ENCODE assay signal across 8 cellular contexts in genomic region chr2:48356701-48357322, GRCh38. TPM values are rescaled to one million over a fixed set of nuclear protein-coding genes. Genes with fewer than 3 reads are reported as not detected.
DNase-seq lines count a peak whose midpoint lies in the region; ATAC-seq and TF ChIP-seq lines count a peak whose summit lies in the region.

No MANE protein-coding gene starts in this region.

- H3K27me3 ChIP-seq in tibial nerve = no peaks in the 10 kb centered on the region

- H3K27ac ChIP-seq in tibial nerve = no peak overlapping the region

- peak overlapping the region; percentile 75 for H3K4me3 Mint-ChIP-seq in activated CD4-positive, alpha-beta T cell treated with anti-CD3 and anti-CD28 coated beads, Interleukin-2, amount 10 ng/mL, durations not matched to agents 24 days and 14 days

- ATAC-seq in HG02852 (IDR thresholded peaks at IDR 0.05; ENCODE audit: unreplicated experiment) (peak; percentile 71), left lobe of liver (no peak)

- intact Hi-C loops in activated CD4-positive, alpha-beta T cell treated with anti-CD3 and anti-CD28 coated beads, Interleukin-2, amount 10 ng/mL, durations not matched to agents 24 days and 14 days (cut with micrococcal nuclease) = loop anchor here (1.0 kb wide), 3 partner anchors 13 to 63 kb away; no protein-coding TSS in a partner anchor

- no peaks in the 10 kb centered on the region for H3K9me3 ChIP-seq in tibial nerve

- peak; percentile 85 for DNase-seq in activated CD4-positive, alpha-beta T cell treated with anti-CD3 and anti-CD28 coated beads, Interleukin-2, amount 10 ng/mL, durations not matched to agents 24 days and 14 days
- no peak for DNase-seq in activated CD4-positive, alpha-beta T cell treated with anti-CD3 and anti-CD28 coated beads, Interleukin-2, amount 50 U/mL, for 1 hour
- DNase-seq in NCI-H2227 treated with DMSO at 0.1 percent for 48 hours (lab: John Stamatoyannopoulos, UW) (peak; percentile 18), dermis blood vessel endothelial cell (peak; percentile 85), left lobe of liver (ENCODE audit: low spot score) (no peak), NCI-H1694 (lab: John Stamatoyannopoulos, UW) (no peak), tibial nerve (ENCODE audit: low spot score in 2 of 2) (no peak)

- no peak for TF ChIP-seq CTCF in tibial nerve (IDR thresholded peaks at IDR 0.05)

- no peaks in the 10 kb centered on the region for H3K27me3 Mint-ChIP-seq in activated CD4-positive, alpha-beta T cell treated with anti-CD3 and anti-CD28 coated beads, Interleukin-2, amount 10 ng/mL, durations not matched to agents 24 days and 14 days

- H3K27ac Mint-ChIP-seq in activated CD4-positive, alpha-beta T cell treated with anti-CD3 and anti-CD28 coated beads, Interleukin-2, amount 10 ng/mL, durations not matched to agents 24 days and 14 days = peak overlapping the region; percentile 94

- H3K4me1 ChIP-seq in tibial nerve = peaks cover 0 to 36% (median 17%) of the 10 kb centered on the region in 4 donors

- H3K36me3 Mint-ChIP-seq in activated CD4-positive, alpha-beta T cell treated with anti-CD3 and anti-CD28 coated beads, Interleukin-2, amount 10 ng/mL, durations not matched to agents 24 days and 14 days (ENCODE audit: low read depth) = peaks cover 39% of the 10 kb centered on the region

- H3K4me1 Mint-ChIP-seq in activated CD4-positive, alpha-beta T cell treated with anti-CD3 and anti-CD28 coated beads, Interleukin-2, amount 10 ng/mL, durations not matched to agents 24 days and 14 days = peaks cover 48% of the 10 kb centered on the region

- H3K36me3 ChIP-seq in tibial nerve = peaks cover 0 to 10% (median 0%) of the 10 kb centered on the region in 3 donors

- H3K9me3 Mint-ChIP-seq in activated CD4-positive, alpha-beta T cell treated with anti-CD3 and anti-CD28 coated beads, Interleukin-2, amount 10 ng/mL, durations not matched to agents 24 days and 14 days = no peaks in the 10 kb centered on the region

- no peak for TF ChIP-seq POLR2A in tibial nerve (IDR thresholded peaks at IDR 0.05)

- TF ChIP-seq EP300 in tibial nerve (IDR thresholded peaks at IDR 0.05) = no peak

- H3K4me3 ChIP-seq in tibial nerve = no peak overlapping the region

- 54 to 58% methylated on average over 5 of the region's 5 CpGs for WGBS in tibial nerve, 2 donors

RNA-seq across cellular contexts. Expression of gene FOXN2, which starts 42.3 kb away (rescaled TPM):
- 50.5 and 54.5 TPM in 2 replicates for total RNA-seq in activated CD4-positive, alpha-beta T cell treated with anti-CD3 and anti-CD28 coated beads, Interleukin-2, amount 10 ng/mL, durations not matched to agents 24 days and 14 days
- total RNA-seq in dermis blood vessel endothelial cell = 48.5 and 53.1 TPM in 2 replicates
- total RNA-seq in left lobe of liver = 20.8 TPM
- 10 to 100 TPM; 38.9 to 52.4 (median 45.9) TPM for total RNA-seq in tibial nerve

Comparison
In these comparisons a context has a peak if more than half of its experiments do, and no peak if none do; other contexts are left out.
1. DNase-seq: peak in activated CD4-positive, alpha-beta T cell treated with anti-CD3 and anti-CD28 coated beads, Interleukin-2, amount 10 ng/mL, durations not matched to agents 24 days and 14 days (single experiment), NCI-H2227 treated with DMSO at 0.1 percent for 48 hours (single experiment) and dermis blood vessel endothelial cell (single experiment); none in activated CD4-positive, alpha-beta T cell treated with anti-CD3 and anti-CD28 coated beads, Interleukin-2, amount 50 U/mL, for 1 hour (single experiment), left lobe of liver (single experiment), NCI-H1694 (single experiment) and tibial nerve (0 of 2).